8 cellular contexts compared by ENCODE assay signal in genomic region chr1:9573723-9574122, GRCh38. TPM values are rescaled to one million over a fixed set of nuclear protein-coding genes. Genes with fewer than 3 reads are reported as not detected.
DNase-seq lines count a peak whose midpoint lies in the region; ATAC-seq and TF ChIP-seq lines count a peak whose summit lies in the region.

No MANE protein-coding gene starts in this region.

- ATAC-seq in GM19324 (IDR thresholded peaks at IDR 0.05; ENCODE audit: low FRiP score, unreplicated experiment), result no peak
- ATAC-seq in GM21390 (IDR thresholded peaks at IDR 0.05; ENCODE audit: unreplicated experiment), result no peak
- ATAC-seq in activated naive CD8-positive, alpha-beta T cell treated with anti-CD3 and anti-CD28 coated beads, Interleukin-2, amount 50 U/mL, for 24 hours, result no peak

- TF ChIP-seq POLR2A in adrenal gland (IDR thresholded peaks at IDR 0.05), result no peak

- H3K9me3 ChIP-seq in HEK293 (ENCODE audit: control insufficient read depth, insufficient read depth, low read depth, low read length), result no peaks in the 10 kb centered on the region
- H3K9me3 ChIP-seq in adrenal gland (replicated peaks in 1 of 3), result no peaks in the 10 kb centered on the region

- CTCF ChIA-PET in HEK293 (lab: Yijun Ruan, JAX), result interaction anchor here (0.7 to 4.6 kb wide), 12 partner anchors 10 to 347 kb away, joined by 3 to 49 read pairs (median 3); no protein-coding TSS in a partner anchor

- 61 to 83% (median 67%) methylated on average over 1 to 2 of the region's 2 CpGs for WGBS in adrenal gland, 4 donors

- H3K4me1 ChIP-seq in HEK293 (ENCODE audit: control insufficient read depth, insufficient read depth, low read length) (no peaks in the 10 kb centered on the region), adrenal gland (replicated peaks in 1 of 2) (no peaks in the 10 kb centered on the region)

- no peaks in the 10 kb centered on the region for H3K4me1 Mint-ChIP-seq in activated naive CD8-positive, alpha-beta T cell treated with anti-CD3 and anti-CD28 coated beads, Interleukin-2, amount 50 U/mL, for 24 hours

- H3K27ac Mint-ChIP-seq in activated naive CD8-positive, alpha-beta T cell treated with anti-CD3 and anti-CD28 coated beads, Interleukin-2, amount 50 U/mL, for 24 hours, result no peak overlapping the region

- no peaks in the 10 kb centered on the region for H3K9me3 Mint-ChIP-seq in activated naive CD8-positive, alpha-beta T cell treated with anti-CD3 and anti-CD28 coated beads, Interleukin-2, amount 50 U/mL, for 24 hours

- peaks cover 19% of the 10 kb centered on the region for H3K36me3 Mint-ChIP-seq in activated naive CD8-positive, alpha-beta T cell treated with anti-CD3 and anti-CD28 coated beads, Interleukin-2, amount 50 U/mL, for 24 hours (ENCODE audit: low read depth)

- H3K27me3 ChIP-seq in adrenal gland (no peaks in the 10 kb centered on the region), kidney epithelial cell (ENCODE audit: control insufficient read depth, insufficient read depth, low read length) (no peaks in the 10 kb centered on the region)

- no peaks in the 10 kb centered on the region for H3K27me3 Mint-ChIP-seq in activated naive CD8-positive, alpha-beta T cell treated with anti-CD3 and anti-CD28 coated beads, Interleukin-2, amount 50 U/mL, for 24 hours

- H3K36me3 ChIP-seq in HEK293 (ENCODE audit: control insufficient read depth in 2 of 2, insufficient read depth in 1 of 2, low read length in 2 of 2) (peaks cover 11 to 40% of the 10 kb centered on the region in 2 experiments; a peak in 2 of 3 replicates), adrenal gland (replicated peaks in 1 of 2) (peaks cover 0 to 5% of the 10 kb centered on the region in 2 donors), kidney epithelial cell (ENCODE audit: control insufficient read depth, insufficient read depth, low read length) (peaks cover 2% of the 10 kb centered on the region)

- intact Hi-C loops in adrenal gland (cut with DNase I), result loop anchor here (2.0 to 5.0 kb wide), 2 partner anchors 76 to 79 kb away; no protein-coding TSS in a partner anchor

- POLR2A ChIA-PET in HEK293 (lab: Yijun Ruan, JAX), result no interaction called here

- TF ChIP-seq CTCF in HEK293 (tag by site-specific recombination; IDR thresholded peaks at IDR 0.05), result peak; percentile 71
- peak in 5 of 6 experiments; percentile 38 to 76 (median 50) for TF ChIP-seq CTCF in adrenal gland (IDR thresholded peaks at IDR 0.05)
- peak; percentile 39 for TF ChIP-seq CTCF in kidney epithelial cell (IDR thresholded peaks at IDR 0.05; ENCODE audit: insufficient read depth, low read length, poor library complexity, severe bottlenecking)

- DNase-seq in AG08395 (ENCODE audit: low spot score) (peak; percentile 46), adrenal gland (peak in 1 of 7 donors; percentile 27), kidney epithelial cell (ENCODE audit: low read depth) (no peak), NCI-H1417 treated with DMSO at 0.1 percent for 48 hours (lab: John Stamatoyannopoulos, UW) (no peak)
- DNase-seq in activated naive CD8-positive, alpha-beta T cell treated with anti-CD3 and anti-CD28 coated beads, Interleukin-2, amount 50 U/mL, for 24 hours, result no peak

- no peak overlapping the region for H3K4me3 ChIP-seq in HEK293 (ENCODE audit: low read depth, low read length)
- H3K4me3 ChIP-seq in adrenal gland, result no peak overlapping the region
- H3K4me3 ChIP-seq in kidney epithelial cell (ENCODE audit: low read depth, low read length), result no peak overlapping the region

- no peak overlapping the region for H3K4me3 Mint-ChIP-seq in activated naive CD8-positive, alpha-beta T cell treated with anti-CD3 and anti-CD28 coated beads, Interleukin-2, amount 50 U/mL, for 24 hours

- no peak overlapping the region for H3K27ac ChIP-seq in HEK293 (ENCODE audit: extremely low read depth, low read depth, low read length)
- H3K27ac ChIP-seq in adrenal gland, result no peak overlapping the region

TF ChIP-seq in HEK293, 187 proteins besides CTCF, POLR2A, EP300 and RAD21:
- TF ChIP-seq ZNF174 (tag by site-specific recombination; IDR thresholded peaks at IDR 0.05), result no peak
- peak; percentile 74 for TF ChIP-seq ZNF362 (tag by site-specific recombination; IDR thresholded peaks at IDR 0.05)
- TF ChIP-seq ZNF654 (tag by site-specific recombination; IDR thresholded peaks at IDR 0.05; ENCODE audit: low read depth), result peak; percentile 64
TF ChIP-seq in HEK293: peak in this region for 2.

RNA-seq across cellular contexts. Expression of gene TMEM201, which starts 15.0 kb away (rescaled TPM):
- total RNA-seq in adrenal gland (10 to 100 TPM in 5 of 8 donors, 1 to 10 TPM in 3; 5.2 to 12.6 (median 10.3) TPM), kidney epithelial cell (9.9 and 17.2 TPM in 2 replicates)
- 10 to 100 TPM in 1 of 3 donors, 1 to 10 TPM in 2; 2.1 to 11.2 (median 6.5) TPM for polyA plus RNA-seq in adrenal gland

RNA-seq across cellular contexts. Expression of gene SLC25A33, which starts 34.5 kb away (rescaled TPM):
- 10 to 100 TPM in 1 of 8 donors, 1 to 10 TPM in 7; 2.1 to 10.3 (median 3.3) TPM for total RNA-seq in adrenal gland
- 1 to 10 TPM; 1.9 to 5.5 (median 2.6) TPM for polyA plus RNA-seq in adrenal gland
- 12.0 and 14.2 TPM in 2 replicates for total RNA-seq in kidney epithelial cell
